27 cellular contexts compared by ENCODE assay signal in genomic region chr11:1205121-1205986, GRCh38. TPM values are rescaled to one million over a fixed set of nuclear protein-coding genes. Genes with fewer than 3 reads are reported as not detected.
A peak's percentile ranks its signal among the peaks of the same experiment; 100 is the strongest.
DNase-seq lines count a peak whose midpoint lies in the region; ATAC-seq, FAIRE-seq and TF ChIP-seq lines count a peak whose summit lies in the region.
"Had no signal": no experiment of that assay in that cellular context is flagged by ENCODE, and none has a peak within 500 bp of the region (broad histone marks: within the 10 kb centered on the region; RNA-seq: fewer than 3 reads in every experiment).

No MANE protein-coding gene starts in this region.

- peak; percentile 26 for DNase-seq in activated naive CD8-positive, alpha-beta T cell treated with anti-CD3 and anti-CD28 coated beads, Interleukin-2, amount 10 ng/mL, durations not matched to agents 7 days and 5 days
- DNase-seq in activated naive CD8-positive, alpha-beta T cell treated with anti-CD3 and anti-CD28 coated beads for 36 hours, result no peak
- DNase-seq in NT2/D1 (ENCODE audit: low read depth, low spot score) (no peak), kidney (peak; percentile 49), sigmoid colon (peak; percentile 58), GM12891 (ENCODE audit: insufficient read length, low spot score) (no peak)
- DNase-seq in activated T-helper 2 cell treated with anti-CD3 and anti-CD28 coated beads, Interferon-gamma antibody, Interleukin-2, Interleukin-4, amounts not matched to agents 10 μg/mL and 5 μg/mL and 100 μg/mL, durations not matched to agents 14 hours and 24 hours and 36 hours (ENCODE audit: low spot score), result no peak
- DNase-seq: activated CD4-positive, alpha-beta T cell treated with anti-CD3 and anti-CD28 coated beads, Interleukin-2, amount 50 U/mL, for 4 hours; activated T-cell treated with anti-CD3 and anti-CD28 coated beads, Interleukin-2, amount 50 U/mL, for 24 hours; central memory CD4-positive, alpha-beta T cell; DMS79 treated with DMSO at 0.1 percent for 48 hours; effector memory CD8-positive, alpha-beta T cell; GOT3; IMR-90; mesendoderm; NCI-H146; NCI-H2227 treated with DMSO at 0.1 percent for 48 hours; stomach had no signal

- H3K27me3 ChIP-seq in NT2/D1 (ENCODE audit: insufficient read depth, insufficient read length) (peaks cover 5% of the 10 kb centered on the region), sigmoid colon (peaks cover 3 to 32% (median 7%) of the 10 kb centered on the region in 3 donors)

- H3K4me3 Mint-ChIP-seq in activated naive CD8-positive, alpha-beta T cell treated with anti-CD3 and anti-CD28 coated beads, Interleukin-2, amount 10 ng/mL, durations not matched to agents 7 days and 5 days, result no peak overlapping the region
- no peak overlapping the region for H3K4me3 Mint-ChIP-seq in activated naive CD8-positive, alpha-beta T cell treated with anti-CD3 and anti-CD28 coated beads for 36 hours
- H3K4me3 Mint-ChIP-seq in activated T-helper 2 cell treated with anti-CD3 and anti-CD28 coated beads, Interferon-gamma antibody, Interleukin-2, Interleukin-4, amounts not matched to agents 10 μg/mL and 5 μg/mL and 100 μg/mL, durations not matched to agents 14 hours and 24 hours and 36 hours (ENCODE audit: low read depth), result no peak overlapping the region
- H3K4me3 Mint-ChIP-seq: activated T-cell treated with anti-CD3 and anti-CD28 coated beads, Interleukin-2, amount 50 U/mL, for 24 hours; CD8-positive, alpha-beta memory T cell; effector memory CD8-positive, alpha-beta T cell had no signal

- TF ChIP-seq EP300 in sigmoid colon (IDR thresholded peaks at IDR 0.05), result no peak

- H3K36me3 ChIP-seq in NT2/D1 (ENCODE audit: insufficient read depth, insufficient read length, low read length), result no peaks in the 10 kb centered on the region
- H3K36me3 ChIP-seq in kidney (ENCODE audit: control insufficient read depth in 1 of 2, insufficient read depth in 2 of 2, low read length in 2 of 2), result no peaks in the 10 kb centered on the region
- H3K36me3 ChIP-seq in sigmoid colon, result no peaks in the 10 kb centered on the region
- H3K36me3 ChIP-seq: adrenal gland, heart left ventricle had no signal

- TF ChIP-seq CTCF in kidney (IDR thresholded peaks at IDR 0.05; ENCODE audit: borderline replicate concordance, extremely low read depth, insufficient read depth), result no peak
- no peak for TF ChIP-seq CTCF in sigmoid colon (IDR thresholded peaks at IDR 0.05)

- WGBS in sigmoid colon, 2 donors, result 70 to 73% methylated on average over 35 of the region's 35 CpGs

- peaks cover 18% of the 10 kb centered on the region for H3K4me1 ChIP-seq in NT2/D1 (ENCODE audit: insufficient read depth, insufficient read length)
- no peaks in the 10 kb centered on the region for H3K4me1 ChIP-seq in kidney (ENCODE audit: control insufficient read depth in 1 of 2, insufficient read depth in 1 of 2, low read depth in 1 of 2, low read length in 2 of 2)
- H3K4me1 ChIP-seq in sigmoid colon, result peaks cover 0 to 7% (median 3%) of the 10 kb centered on the region in 4 donors
- H3K4me1 ChIP-seq: adrenal gland had no signal

- TF ChIP-seq POLR2A in sigmoid colon (IDR thresholded peaks at IDR 0.05) (no peak), GM12891 (IDR thresholded peaks at IDR 0.05; ENCODE audit: low read depth, low read length) (no peak)

- H3K36me3 Mint-ChIP-seq in activated naive CD8-positive, alpha-beta T cell treated with anti-CD3 and anti-CD28 coated beads, Interleukin-2, amount 10 ng/mL, durations not matched to agents 7 days and 5 days, result no peaks in the 10 kb centered on the region
- H3K36me3 Mint-ChIP-seq in activated naive CD8-positive, alpha-beta T cell treated with anti-CD3 and anti-CD28 coated beads for 36 hours, result no peaks in the 10 kb centered on the region
- H3K36me3 Mint-ChIP-seq in activated T-helper 2 cell treated with anti-CD3 and anti-CD28 coated beads, Interferon-gamma antibody, Interleukin-2, Interleukin-4, amounts not matched to agents 10 μg/mL and 5 μg/mL and 100 μg/mL, durations not matched to agents 14 hours and 24 hours and 36 hours (ENCODE audit: low read depth), result no peaks in the 10 kb centered on the region
- H3K36me3 Mint-ChIP-seq: CD8-positive, alpha-beta memory T cell had no signal

- H3K9me3 ChIP-seq in NT2/D1 (ENCODE audit: insufficient read depth, low read length) (peaks cover 2% of the 10 kb centered on the region), kidney (ENCODE audit: control insufficient read depth in 1 of 2, low read length in 2 of 2) (no peaks in the 10 kb centered on the region), sigmoid colon (no peaks in the 10 kb centered on the region)
- H3K9me3 ChIP-seq: adrenal gland had no signal

- no peak for ATAC-seq in activated naive CD8-positive, alpha-beta T cell treated with anti-CD3 and anti-CD28 coated beads, Interleukin-2, amount 10 ng/mL, durations not matched to agents 7 days and 5 days (ENCODE audit: low read depth)
- no peak for ATAC-seq in HG02970 (IDR thresholded peaks at IDR 0.05; ENCODE audit: low FRiP score, unreplicated experiment)
- ATAC-seq: effector memory CD8-positive, alpha-beta T cell; heart left ventricle had no signal

- H3K9ac ChIP-seq in NT2/D1 (ENCODE audit: insufficient read length, low read depth) (peak overlapping the region; percentile 14), kidney (ENCODE audit: low read length in 2 of 2) (no peak overlapping the region)

- no peaks in the 10 kb centered on the region for H3K27me3 Mint-ChIP-seq in activated naive CD8-positive, alpha-beta T cell treated with anti-CD3 and anti-CD28 coated beads, Interleukin-2, amount 10 ng/mL, durations not matched to agents 7 days and 5 days
- no peaks in the 10 kb centered on the region for H3K27me3 Mint-ChIP-seq in activated naive CD8-positive, alpha-beta T cell treated with anti-CD3 and anti-CD28 coated beads for 36 hours
- no peaks in the 10 kb centered on the region for H3K27me3 Mint-ChIP-seq in activated T-helper 2 cell treated with anti-CD3 and anti-CD28 coated beads, Interferon-gamma antibody, Interleukin-2, Interleukin-4, amounts not matched to agents 10 μg/mL and 5 μg/mL and 100 μg/mL, durations not matched to agents 14 hours and 24 hours and 36 hours (ENCODE audit: low read depth)

- FAIRE-seq in kidney (lab: Jason Lieb, UNC) (no peak), GM12891 (lab: Jason Lieb, UNC) (no peak)
- FAIRE-seq: GM18507, urothelium cell line had no signal

- POLR2A ChIA-PET in activated naive CD8-positive, alpha-beta T cell treated with anti-CD3 and anti-CD28 coated beads, Interleukin-2, amount 10 ng/mL, durations not matched to agents 7 days and 5 days (lab: Charles Lee), result no interaction called here

- no peak overlapping the region for H3K27ac ChIP-seq in kidney (ENCODE audit: low read depth in 2 of 2, low read length in 2 of 2)
- no peak overlapping the region for H3K27ac ChIP-seq in sigmoid colon
- H3K27ac ChIP-seq: adrenal gland, heart left ventricle, stomach had no signal

- intact Hi-C loops in kidney (cut with DNase I) (no loop called here), sigmoid colon (cut with DNase I) (no loop called here)
- intact Hi-C loops in activated T-helper 2 cell treated with anti-CD3 and anti-CD28 coated beads, Interferon-gamma antibody, Interleukin-2, Interleukin-4, amounts not matched to agents 10 μg/mL and 5 μg/mL and 100 μg/mL, durations not matched to agents 14 hours and 24 hours and 36 hours (cut with micrococcal nuclease), result no loop called here

- H3K4me3 ChIP-seq in NT2/D1 (ENCODE audit: insufficient read length, low read depth), result no peak overlapping the region
- H3K4me3 ChIP-seq in kidney (ENCODE audit: low read length in 2 of 2), result no peak overlapping the region
- H3K4me3 ChIP-seq in sigmoid colon, result no peak overlapping the region
- H3K4me3 ChIP-seq: adrenal gland, heart left ventricle, stomach had no signal

- no peaks in the 10 kb centered on the region for H3K4me1 Mint-ChIP-seq in activated naive CD8-positive, alpha-beta T cell treated with anti-CD3 and anti-CD28 coated beads, Interleukin-2, amount 10 ng/mL, durations not matched to agents 7 days and 5 days
- no peaks in the 10 kb centered on the region for H3K4me1 Mint-ChIP-seq in activated naive CD8-positive, alpha-beta T cell treated with anti-CD3 and anti-CD28 coated beads for 36 hours
- H3K4me1 Mint-ChIP-seq in activated T-helper 2 cell treated with anti-CD3 and anti-CD28 coated beads, Interferon-gamma antibody, Interleukin-2, Interleukin-4, amounts not matched to agents 10 μg/mL and 5 μg/mL and 100 μg/mL, durations not matched to agents 14 hours and 24 hours and 36 hours (ENCODE audit: low read depth), result no peaks in the 10 kb centered on the region
- H3K4me1 Mint-ChIP-seq: CD8-positive, alpha-beta memory T cell had no signal

- H3K27ac Mint-ChIP-seq in activated naive CD8-positive, alpha-beta T cell treated with anti-CD3 and anti-CD28 coated beads, Interleukin-2, amount 10 ng/mL, durations not matched to agents 7 days and 5 days, result no peak overlapping the region
- no peak overlapping the region for H3K27ac Mint-ChIP-seq in activated naive CD8-positive, alpha-beta T cell treated with anti-CD3 and anti-CD28 coated beads for 36 hours
- no peak overlapping the region for H3K27ac Mint-ChIP-seq in activated T-helper 2 cell treated with anti-CD3 and anti-CD28 coated beads, Interferon-gamma antibody, Interleukin-2, Interleukin-4, amounts not matched to agents 10 μg/mL and 5 μg/mL and 100 μg/mL, durations not matched to agents 14 hours and 24 hours and 36 hours
- H3K27ac Mint-ChIP-seq: activated T-cell treated with anti-CD3 and anti-CD28 coated beads, Interleukin-2, amount 50 U/mL, for 24 hours; CD8-positive, alpha-beta memory T cell had no signal

- no peaks in the 10 kb centered on the region for H3K9me3 Mint-ChIP-seq in activated naive CD8-positive, alpha-beta T cell treated with anti-CD3 and anti-CD28 coated beads, Interleukin-2, amount 10 ng/mL, durations not matched to agents 7 days and 5 days
- H3K9me3 Mint-ChIP-seq in activated naive CD8-positive, alpha-beta T cell treated with anti-CD3 and anti-CD28 coated beads for 36 hours, result peaks cover 1% of the 10 kb centered on the region
- H3K9me3 Mint-ChIP-seq in activated T-helper 2 cell treated with anti-CD3 and anti-CD28 coated beads, Interferon-gamma antibody, Interleukin-2, Interleukin-4, amounts not matched to agents 10 μg/mL and 5 μg/mL and 100 μg/mL, durations not matched to agents 14 hours and 24 hours and 36 hours, result no peaks in the 10 kb centered on the region
- H3K9me3 Mint-ChIP-seq: effector memory CD8-positive, alpha-beta T cell had no signal

RNA-seq across cellular contexts. Expression of gene MUC5B, which starts 17.5 kb away (rescaled TPM):
- not detected for total RNA-seq in activated naive CD8-positive, alpha-beta T cell treated with anti-CD3 and anti-CD28 coated beads, Interleukin-2, amount 10 ng/mL, durations not matched to agents 7 days and 5 days
- total RNA-seq in activated naive CD8-positive, alpha-beta T cell treated with anti-CD3 and anti-CD28 coated beads for 36 hours, result not detected
- total RNA-seq in kidney (0.38 TPM), sigmoid colon (under 1 TPM in 1 of 4 donors, not detected in 3; 0.83 TPM)
- polyA plus RNA-seq in kidney (ENCODE audit: insufficient read depth, low read depth, low replicate concordance) (not detected), sigmoid colon (100 to 1,000 TPM in 1 of 3 donors, 1 to 10 TPM in 2; 1.4 to 131 (median 4.2) TPM)
- 0.12 TPM for polyA plus RNA-seq in GM12891 (2012; ENCODE audit: low read depth, missing spikeins)
- not detected in 2 replicates for total RNA-seq in activated T-helper 2 cell treated with anti-CD3 and anti-CD28 coated beads, Interferon-gamma antibody, Interleukin-2, Interleukin-4, amounts not matched to agents 10 μg/mL and 5 μg/mL and 100 μg/mL, durations not matched to agents 14 hours and 24 hours and 36 hours
- total RNA-seq: CD8-positive, alpha-beta memory T cell; heart left ventricle; IMR-90; MCF 10A had no signal
- polyA plus RNA-seq: AG04450; CD8-positive, alpha-beta memory T cell; IMR-90; neural cell had no signal

RNA-seq across cellular contexts. Expression of gene MUC5AC, which starts 47.6 kb away (rescaled TPM):
- total RNA-seq in activated naive CD8-positive, alpha-beta T cell treated with anti-CD3 and anti-CD28 coated beads, Interleukin-2, amount 10 ng/mL, durations not matched to agents 7 days and 5 days, result not detected
- total RNA-seq in activated naive CD8-positive, alpha-beta T cell treated with anti-CD3 and anti-CD28 coated beads for 36 hours, result not detected
- total RNA-seq in kidney (0.03 TPM), sigmoid colon (under 1 TPM in 1 of 4 donors, not detected in 3; under 0.01 TPM)
- polyA plus RNA-seq in kidney (ENCODE audit: insufficient read depth, low read depth, low replicate concordance) (not detected), sigmoid colon (under 1 TPM in 2 of 3 donors, not detected in 1; under 0.01 to 0.09 TPM)
- polyA plus RNA-seq in GM12891 (2012; ENCODE audit: low read depth, missing spikeins), result 0.01 TPM
- total RNA-seq in activated T-helper 2 cell treated with anti-CD3 and anti-CD28 coated beads, Interferon-gamma antibody, Interleukin-2, Interleukin-4, amounts not matched to agents 10 μg/mL and 5 μg/mL and 100 μg/mL, durations not matched to agents 14 hours and 24 hours and 36 hours, result not detected in 2 replicates
- total RNA-seq: CD8-positive, alpha-beta memory T cell; heart left ventricle; IMR-90; MCF 10A had no signal
- polyA plus RNA-seq: CD8-positive, alpha-beta memory T cell; heart left ventricle; neural cell had no signal

Comparison
In these comparisons a context has a peak if more than half of its experiments do, and no peak if none do; other contexts are left out.
1. DNase-seq: peak in activated naive CD8-positive, alpha-beta T cell treated with anti-CD3 and anti-CD28 coated beads, Interleukin-2, amount 10 ng/mL, durations not matched to agents 7 days and 5 days (single experiment), kidney (single experiment) and sigmoid colon (single experiment); none in activated naive CD8-positive, alpha-beta T cell treated with anti-CD3 and anti-CD28 coated beads for 36 hours (single experiment), NT2/D1 (single experiment), GM12891 (single experiment) and activated T-helper 2 cell treated with anti-CD3 and anti-CD28 coated beads, Interferon-gamma antibody, Interleukin-2, Interleukin-4, amounts not matched to agents 10 μg/mL and 5 μg/mL and 100 μg/mL, durations not matched to agents 14 hours and 24 hours and 36 hours (single experiment).